Comparison of ENCODE assay signal across 8 cellular contexts in genomic region chr2:203535784-203536590, GRCh38. TPM values are rescaled to one million over a fixed set of nuclear protein-coding genes. Genes with fewer than 3 reads are reported as not detected.
A peak's percentile ranks its signal among the peaks of the same experiment; 100 is the strongest.
DNase-seq lines count a peak whose midpoint lies in the region; ATAC-seq lines count a peak whose summit lies in the region.

No MANE protein-coding gene starts in this region.

- peaks cover 28% of the 10 kb centered on the region for H3K4me1 Mint-ChIP-seq in activated CD4-positive, alpha-beta T cell treated with anti-CD3 and anti-CD28 coated beads, Interleukin-2, amount 10 ng/mL, durations not matched to agents 7 days and 5 days
- peaks cover 25% of the 10 kb centered on the region for H3K4me1 Mint-ChIP-seq in stimulated activated naive CD8-positive, alpha-beta T cell treated with anti-CD3 and anti-CD28 coated beads, Interleukin-15, amount 100 ng/mL, for 72 hours

- peak overlapping the region; percentile 84 for H3K27ac Mint-ChIP-seq in activated CD4-positive, alpha-beta T cell treated with anti-CD3 and anti-CD28 coated beads, Interleukin-2, amount 10 ng/mL, durations not matched to agents 7 days and 5 days
- peak overlapping the region; percentile 34 to 83 for H3K27ac Mint-ChIP-seq in activated naive CD4-positive, alpha-beta T cell treated with anti-CD3 and anti-CD28 coated beads, Interleukin-2, amount 50 U/mL, for 72 hours
- peak overlapping the region in 1 of 2 donors; percentile 72 for H3K27ac Mint-ChIP-seq in stimulated activated naive CD8-positive, alpha-beta T cell treated with anti-CD3 and anti-CD28 coated beads, Interleukin-15, amount 100 ng/mL, for 72 hours

- ATAC-seq in activated naive CD4-positive, alpha-beta T cell treated with anti-CD3 and anti-CD28 coated beads, Interleukin-2, amount 50 U/mL, for 72 hours = no peak
- ATAC-seq in stimulated activated naive CD8-positive, alpha-beta T cell treated with anti-CD3 and anti-CD28 coated beads, Interleukin-15, amount 100 ng/mL, for 72 hours = no peak

- CTCF ChIA-PET in activated CD4-positive, alpha-beta T cell treated with anti-CD3 and anti-CD28 coated beads, Interleukin-2, amount 10 ng/mL, durations not matched to agents 7 days and 5 days (lab: Charles Lee) = no interaction called here

- H3K9me3 Mint-ChIP-seq in activated CD4-positive, alpha-beta T cell treated with anti-CD3 and anti-CD28 coated beads, Interleukin-2, amount 10 ng/mL, durations not matched to agents 7 days and 5 days = peaks cover 18% of the 10 kb centered on the region
- H3K9me3 Mint-ChIP-seq in activated naive CD4-positive, alpha-beta T cell treated with anti-CD3 and anti-CD28 coated beads, Interleukin-2, amount 50 U/mL, for 72 hours = peaks cover 13 to 14% of the 10 kb centered on the region in 2 donors
- peaks cover 17 to 19% of the 10 kb centered on the region in 2 donors for H3K9me3 Mint-ChIP-seq in stimulated activated naive CD8-positive, alpha-beta T cell treated with anti-CD3 and anti-CD28 coated beads, Interleukin-15, amount 100 ng/mL, for 72 hours

- peak; percentile 20 for DNase-seq in activated CD4-positive, alpha-beta T cell treated with anti-CD3 and anti-CD28 coated beads, Interleukin-2, amount 10 ng/mL, durations not matched to agents 7 days and 5 days
- DNase-seq in activated CD4-positive, alpha-beta T cell treated with anti-CD3 and anti-CD28 coated beads, Interleukin-2, amount 50 U/mL, for 48 hours = no peak
- DNase-seq in activated naive CD4-positive, alpha-beta T cell treated with anti-CD3 and anti-CD28 coated beads, Interleukin-2, amount 50 U/mL, for 72 hours (ENCODE audit: low spot score in 2 of 2) = no peak
- no peak for DNase-seq in stimulated activated naive CD8-positive, alpha-beta T cell treated with anti-CD3 and anti-CD28 coated beads, Interleukin-15, amount 100 ng/mL, for 72 hours
- DNase-seq in Kasumi-1 (lab: John Stamatoyannopoulos, UW) = no peak
- DNase-seq in UCSD-AML1 (lab: John Stamatoyannopoulos, UW; ENCODE audit: unreplicated experiment) = no peak
- DNase-seq in NCI-H1105 (lab: John Stamatoyannopoulos, UW) = no peak

- peaks cover 61% of the 10 kb centered on the region for H3K27me3 Mint-ChIP-seq in activated CD4-positive, alpha-beta T cell treated with anti-CD3 and anti-CD28 coated beads, Interleukin-2, amount 10 ng/mL, durations not matched to agents 7 days and 5 days
- peaks cover 50% of the 10 kb centered on the region for H3K27me3 Mint-ChIP-seq in stimulated activated naive CD8-positive, alpha-beta T cell treated with anti-CD3 and anti-CD28 coated beads, Interleukin-15, amount 100 ng/mL, for 72 hours

- peak overlapping the region; percentile 66 for H3K4me3 ChIP-seq in iPS-11a (ENCODE audit: low read depth, low read length)

- POLR2A ChIA-PET in activated CD4-positive, alpha-beta T cell treated with anti-CD3 and anti-CD28 coated beads, Interleukin-2, amount 10 ng/mL, durations not matched to agents 7 days and 5 days (lab: Charles Lee) = interaction anchor here (0.5 kb wide), 1 partner anchor 392 kb away, joined by 3 read pairs; no protein-coding TSS in a partner anchor

- peaks cover 16% of the 10 kb centered on the region for H3K36me3 Mint-ChIP-seq in activated CD4-positive, alpha-beta T cell treated with anti-CD3 and anti-CD28 coated beads, Interleukin-2, amount 10 ng/mL, durations not matched to agents 7 days and 5 days (ENCODE audit: low read depth)
- H3K36me3 Mint-ChIP-seq in activated naive CD4-positive, alpha-beta T cell treated with anti-CD3 and anti-CD28 coated beads, Interleukin-2, amount 50 U/mL, for 72 hours = peaks cover 6 to 25% of the 10 kb centered on the region in 2 donors

- H3K4me3 Mint-ChIP-seq in activated CD4-positive, alpha-beta T cell treated with anti-CD3 and anti-CD28 coated beads, Interleukin-2, amount 10 ng/mL, durations not matched to agents 7 days and 5 days = peak overlapping the region; percentile 85
- peak overlapping the region; percentile 75 to 91 for H3K4me3 Mint-ChIP-seq in stimulated activated naive CD8-positive, alpha-beta T cell treated with anti-CD3 and anti-CD28 coated beads, Interleukin-15, amount 100 ng/mL, for 72 hours

RNA-seq across cellular contexts. Expression of gene RAPH1, which starts 0.9 kb away (rescaled TPM):
- total RNA-seq in activated CD4-positive, alpha-beta T cell treated with anti-CD3 and anti-CD28 coated beads, Interleukin-2, amount 10 ng/mL, durations not matched to agents 7 days and 5 days = 1 to 10 TPM; 1.7 to 2.1 TPM
- total RNA-seq in activated naive CD4-positive, alpha-beta T cell treated with anti-CD3 and anti-CD28 coated beads, Interleukin-2, amount 50 U/mL, for 72 hours = 1 to 10 TPM; 7.7 to 9.0 TPM
